In the genomic region with DNA sequence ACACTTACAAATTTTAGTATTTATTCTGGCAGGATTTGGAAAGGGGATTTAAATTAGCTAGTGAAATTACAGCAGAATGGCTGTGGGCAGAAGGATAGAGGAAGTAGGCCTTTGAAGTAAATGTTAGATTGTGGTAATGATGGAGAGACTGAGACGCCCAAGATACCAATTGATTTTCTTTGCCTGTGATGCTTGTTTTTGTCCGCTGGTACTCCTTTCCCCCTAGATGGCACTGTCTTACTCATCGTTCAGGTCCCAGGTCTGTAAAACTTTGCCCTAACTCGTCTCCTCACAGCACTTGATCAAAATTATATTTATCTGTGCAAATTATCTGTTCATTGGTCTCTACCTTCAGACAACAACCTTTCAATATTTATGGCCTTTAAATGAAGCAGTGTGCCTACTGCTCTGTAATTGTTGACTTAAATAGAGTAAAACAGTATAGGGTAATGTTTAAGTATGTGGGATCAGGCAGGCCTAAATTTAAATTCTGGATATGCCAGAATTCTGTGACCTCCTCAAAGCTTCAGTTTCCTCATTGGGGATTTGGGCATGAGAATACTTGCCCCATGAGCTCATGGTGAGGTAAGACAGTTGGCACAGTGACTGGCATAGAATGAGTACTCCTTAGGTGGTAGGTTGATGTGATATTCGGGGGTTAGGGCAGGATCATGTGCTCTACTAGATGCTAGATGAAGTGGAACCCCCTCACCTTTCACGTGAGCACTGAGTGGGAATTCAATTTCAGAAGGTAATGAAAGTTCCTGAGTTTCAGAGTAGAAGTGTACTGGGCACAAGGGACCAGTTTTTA, we compare ENCODE assay signal across 1 cellular context.
TF ChIP-seq lines count a peak whose summit lies in the region.

No MANE protein-coding gene starts in this region.

TF ChIP-seq in HEK293, 187 proteins besides CTCF, POLR2A, EP300 and RAD21 (continued from another document):
- TF ChIP-seq, protein P1, sequence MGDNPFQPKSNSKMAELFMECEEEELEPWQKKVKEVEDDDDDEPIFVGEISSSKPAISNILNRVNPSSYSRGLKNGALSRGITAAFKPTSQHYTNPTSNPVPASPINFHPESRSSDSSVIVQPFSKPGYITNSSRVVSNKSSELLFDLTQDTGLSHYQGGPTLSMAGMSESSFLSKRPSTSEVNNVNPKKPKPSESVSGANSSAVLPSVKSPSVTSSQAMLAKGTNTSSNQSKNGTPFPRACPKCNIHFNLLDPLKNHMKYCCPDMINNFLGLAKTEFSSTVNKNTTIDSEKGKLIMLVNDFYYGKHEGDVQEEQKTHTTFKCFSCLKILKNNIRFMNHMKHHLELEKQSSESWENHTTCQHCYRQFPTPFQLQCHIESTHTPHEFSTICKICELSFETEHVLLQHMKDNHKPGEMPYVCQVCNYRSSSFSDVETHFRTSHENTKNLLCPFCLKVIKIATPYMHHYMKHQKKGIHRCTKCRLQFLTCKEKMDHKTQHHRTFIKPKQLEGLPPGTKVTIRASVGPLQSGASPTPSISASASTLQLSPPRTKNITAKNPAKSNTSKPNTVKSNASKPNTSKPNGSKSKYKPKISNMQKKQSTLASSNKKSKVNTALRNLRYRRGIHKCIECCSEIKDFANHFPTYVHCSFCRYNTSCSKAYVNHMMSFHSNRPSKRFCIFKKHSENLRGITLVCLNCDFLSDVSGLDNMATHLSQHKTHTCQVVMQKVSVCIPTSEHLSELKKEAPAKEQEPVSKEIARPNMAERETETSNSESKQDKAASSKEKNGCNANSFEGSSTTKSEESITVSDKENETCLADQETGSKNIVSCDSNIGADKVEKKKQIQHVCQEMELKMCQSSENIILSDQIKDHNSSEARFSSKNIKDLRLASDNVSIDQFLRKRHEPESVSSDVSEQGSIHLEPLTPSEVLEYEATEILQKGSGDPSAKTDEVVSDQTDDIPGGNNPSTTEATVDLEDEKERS (tag by site-specific recombination; IDR thresholded peaks at IDR 0.05): no peak
- TF ChIP-seq ZNF423 (tag by site-specific recombination; IDR thresholded peaks at IDR 0.05): no peak
- TF ChIP-seq ZNF792 (tag by site-specific recombination; IDR thresholded peaks at IDR 0.05): no peak
- no peak for TF ChIP-seq ZSCAN23 (tag by site-specific recombination; IDR thresholded peaks at IDR 0.05)
- TF ChIP-seq ZNF155 (tag by site-specific recombination; IDR thresholded peaks at IDR 0.05): no peak
- no peak for TF ChIP-seq ZNF23 (tag by site-specific recombination; IDR thresholded peaks at IDR 0.05; ENCODE audit: borderline replicate concordance)
- TF ChIP-seq ZNF664 (tag by site-specific recombination; IDR thresholded peaks at IDR 0.05): 0 out of 2 replicates have a peak, but pooled peaks have one; percentile 5
- no peak for TF ChIP-seq ZFP37 (tag by site-specific recombination; IDR thresholded peaks at IDR 0.05)
- TF ChIP-seq ZNF670 (tag by site-specific recombination; IDR thresholded peaks at IDR 0.05; ENCODE audit: low read depth): no peak
- no peak for TF ChIP-seq ZNF174 (tag by site-specific recombination; IDR thresholded peaks at IDR 0.05)
- no peak for TF ChIP-seq ZNF140 (tag by site-specific recombination; IDR thresholded peaks at IDR 0.05)
- no peak for TF ChIP-seq KLF16 (tag by site-specific recombination; IDR thresholded peaks at IDR 0.05)
- 0 out of 2 replicates have a peak, but pooled peaks have one; percentile 36 for TF ChIP-seq ZEB2 (tag by site-specific recombination; IDR thresholded peaks at IDR 0.05)
- TF ChIP-seq ZNF202 (tag by site-specific recombination; IDR thresholded peaks at IDR 0.05; ENCODE audit: borderline replicate concordance): no peak
- TF ChIP-seq ZNF629 (tag by site-specific recombination; IDR thresholded peaks at IDR 0.05): no peak
- no peak for TF ChIP-seq ZNF350 (tag by site-specific recombination; IDR thresholded peaks at IDR 0.05)
- peak; percentile 68; the same call in 1 of the 2 replicates for TF ChIP-seq ZBTB17 (tag by site-specific recombination; IDR thresholded peaks at IDR 0.05)
- no peak for TF ChIP-seq ZNF626 (tag by site-specific recombination; IDR thresholded peaks at IDR 0.05)
- no peak for TF ChIP-seq ZNF76 (tag by site-specific recombination; IDR thresholded peaks at IDR 0.05; ENCODE audit: borderline replicate concordance, low read depth)
- TF ChIP-seq, protein P2, sequence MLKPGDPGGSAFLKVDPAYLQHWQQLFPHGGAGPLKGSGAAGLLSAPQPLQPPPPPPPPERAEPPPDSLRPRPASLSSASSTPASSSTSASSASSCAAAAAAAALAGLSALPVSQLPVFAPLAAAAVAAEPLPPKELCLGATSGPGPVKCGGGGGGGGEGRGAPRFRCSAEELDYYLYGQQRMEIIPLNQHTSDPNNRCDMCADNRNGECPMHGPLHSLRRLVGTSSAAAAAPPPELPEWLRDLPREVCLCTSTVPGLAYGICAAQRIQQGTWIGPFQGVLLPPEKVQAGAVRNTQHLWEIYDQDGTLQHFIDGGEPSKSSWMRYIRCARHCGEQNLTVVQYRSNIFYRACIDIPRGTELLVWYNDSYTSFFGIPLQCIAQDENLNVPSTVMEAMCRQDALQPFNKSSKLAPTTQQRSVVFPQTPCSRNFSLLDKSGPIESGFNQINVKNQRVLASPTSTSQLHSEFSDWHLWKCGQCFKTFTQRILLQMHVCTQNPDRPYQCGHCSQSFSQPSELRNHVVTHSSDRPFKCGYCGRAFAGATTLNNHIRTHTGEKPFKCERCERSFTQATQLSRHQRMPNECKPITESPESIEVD (tag by site-specific recombination; IDR thresholded peaks at IDR 0.05): peak; percentile 46; the same call in 1 of the 2 replicates
- TF ChIP-seq, protein P3, sequence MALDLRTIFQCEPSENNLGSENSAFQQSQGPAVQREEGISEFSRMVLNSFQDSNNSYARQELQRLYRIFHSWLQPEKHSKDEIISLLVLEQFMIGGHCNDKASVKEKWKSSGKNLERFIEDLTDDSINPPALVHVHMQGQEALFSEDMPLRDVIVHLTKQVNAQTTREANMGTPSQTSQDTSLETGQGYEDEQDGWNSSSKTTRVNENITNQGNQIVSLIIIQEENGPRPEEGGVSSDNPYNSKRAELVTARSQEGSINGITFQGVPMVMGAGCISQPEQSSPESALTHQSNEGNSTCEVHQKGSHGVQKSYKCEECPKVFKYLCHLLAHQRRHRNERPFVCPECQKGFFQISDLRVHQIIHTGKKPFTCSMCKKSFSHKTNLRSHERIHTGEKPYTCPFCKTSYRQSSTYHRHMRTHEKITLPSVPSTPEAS (tag by site-specific recombination; IDR thresholded peaks at IDR 0.05): no peak
- no peak for TF ChIP-seq ZNF549 (tag by site-specific recombination; IDR thresholded peaks at IDR 0.05)
- no peak for TF ChIP-seq ZBTB8A (tag by site-specific recombination; IDR thresholded peaks at IDR 0.05)
- peak; percentile 71 for TF ChIP-seq ZNF654 (tag by site-specific recombination; IDR thresholded peaks at IDR 0.05; ENCODE audit: low read depth)
